In genomic region chr2:156589381-156590079, GRCh38 we compare ENCODE assay signal across 8 cellular contexts.
DNase-seq lines count a peak whose midpoint lies in the region; ATAC-seq and TF ChIP-seq lines count a peak whose summit lies in the region.

No MANE protein-coding gene starts in this region.

- POLR2A ChIA-PET in OCI-LY7 (lab: Charles Lee): interaction anchor here (0.5 to 1.0 kb wide), 3 partner anchors 15 to 1215 kb away, joined by 3 to 4 read pairs (median 3); no protein-coding TSS in a partner anchor

- BruUV-seq in OCI-LY7 (replicated peaks; lab: Mats Ljungman, UMichigan): no TSS peak

- no peak overlapping the region for H3K27ac ChIP-seq in OCI-LY7 (ENCODE audit: low read depth, low read length, poor library complexity, severe bottlenecking)
- no peak overlapping the region for H3K27ac ChIP-seq in liver (ENCODE audit: low read depth in 1 of 2, low read length in 2 of 2)

- no peaks in the 10 kb centered on the region for H3K27me3 ChIP-seq in liver (ENCODE audit: control insufficient read depth in 4 of 4, insufficient read depth in 4 of 4, low read length in 3 of 4)

- peak; percentile 77 for TF ChIP-seq CTCF in OCI-LY7 (conservative IDR thresholded peaks at IDR 0.05; ENCODE audit: low read length)
- TF ChIP-seq CTCF in liver (IDR thresholded peaks at IDR 0.05; ENCODE audit: low read depth, low read length, missing input control): peak; percentile 57

- H3K36me3 ChIP-seq in OCI-LY7 (ENCODE audit: insufficient read depth, low read length) (no peaks in the 10 kb centered on the region), liver (ENCODE audit: control insufficient read depth in 4 of 4, insufficient read depth in 3 of 4, low read depth in 1 of 4, low read length in 3 of 4) (no peaks in the 10 kb centered on the region)

- no peaks in the 10 kb centered on the region for H4K20me1 ChIP-seq in OCI-LY7 (ENCODE audit: insufficient read depth, low read length)

- intact Hi-C loops in OCI-LY7 (cut with micrococcal nuclease; ENCODE audit: unreplicated experiment): loop anchor here (1.0 to 10.0 kb wide), 3 partner anchors 254 to 1215 kb away; no protein-coding TSS in a partner anchor

- no peak overlapping the region for H3K4me2 ChIP-seq in OCI-LY7 (ENCODE audit: low read length)

- H2AFZ ChIP-seq in OCI-LY7 (ENCODE audit: low read length): no peak overlapping the region

- no peaks in the 10 kb centered on the region for H3K9me2 ChIP-seq in OCI-LY7 (ENCODE audit: insufficient read depth, low read length)

- DNase-seq in NCI-H1417 (lab: John Stamatoyannopoulos, UW) (peak in 2 of 3 experiments; percentile 15 to 19), NCI-H1417 treated with DMSO at 0.1 percent for 48 hours (lab: John Stamatoyannopoulos, UW) (no peak), OCI-LY7 (ENCODE audit: low spot score) (peak; percentile 35), cerebellar cortex (ENCODE audit: low spot score) (peak; percentile 45)

- H3K4me3 ChIP-seq in OCI-LY7 (ENCODE audit: low read depth, low read length, poor library complexity, severe bottlenecking): no peak overlapping the region
- H3K4me3 ChIP-seq in liver (ENCODE audit: low read depth in 1 of 3, low read length in 3 of 3): no peak overlapping the region

- no peaks in the 10 kb centered on the region for H3K4me1 ChIP-seq in OCI-LY7 (ENCODE audit: insufficient read depth, low read length, poor library complexity, severe bottlenecking)
- no peaks in the 10 kb centered on the region for H3K4me1 ChIP-seq in liver (ENCODE audit: control insufficient read depth in 4 of 4, insufficient read depth in 4 of 4, low read length in 3 of 4)

- TF ChIP-seq RAD21 in liver (IDR thresholded peaks at IDR 0.05): peak; percentile 93 to 95

- H3K9ac ChIP-seq in liver (ENCODE audit: low read depth in 1 of 2, low read length in 2 of 2): no peak overlapping the region

- H3K79me2 ChIP-seq in OCI-LY7 (ENCODE audit: insufficient read depth, low read depth, low read length): no peaks in the 10 kb centered on the region

- 36% methylated on average over 10 of the region's 10 CpGs for WGBS in liver

- H3K9me3 ChIP-seq in OCI-LY7 (ENCODE audit: low read length) (no peaks in the 10 kb centered on the region), liver (ENCODE audit: control insufficient read depth in 4 of 4, low read length in 3 of 4) (no peaks in the 10 kb centered on the region)

- CTCF ChIA-PET in OCI-LY7 (lab: Charles Lee; ENCODE audit: unreplicated experiment): no interaction called here

- peak; percentile 54 for ATAC-seq in GM19397 (IDR thresholded peaks at IDR 0.05; ENCODE audit: unreplicated experiment)
- peak; percentile 59 for ATAC-seq in HG03565 (IDR thresholded peaks at IDR 0.05; ENCODE audit: unreplicated experiment)
- no peak for ATAC-seq in HG02610 (IDR thresholded peaks at IDR 0.05; ENCODE audit: unreplicated experiment)

TF ChIP-seq in liver, 16 proteins besides CTCF, POLR2A, EP300 and RAD21:
- TF ChIP-seq YY1 (IDR thresholded peaks at IDR 0.05) (no peak), FOXA2 (IDR thresholded peaks at IDR 0.05) (no peak), TAF1 (conservative IDR thresholded peaks at IDR 0.05) (no peak)
TF ChIP-seq in liver: peak in this region for 0.
